Comparison of ENCODE assay signal across 8 cellular contexts in genomic region chr2:238720232-238720672, GRCh38.
A peak's percentile ranks its signal among the peaks of the same experiment; 100 is the strongest.
DNase-seq lines count a peak whose midpoint lies in the region; ATAC-seq and TF ChIP-seq lines count a peak whose summit lies in the region.

No MANE protein-coding gene starts in this region.

- TF ChIP-seq CTCF in glutamatergic neuron (IDR thresholded peaks at IDR 0.05; ENCODE audit: partially characterized antibody, unreplicated experiment): peak; percentile 77

- no peaks in the 10 kb centered on the region for H3K27me3 Mint-ChIP-seq in glutamatergic neuron (ENCODE audit: unreplicated experiment)

- no peaks in the 10 kb centered on the region for H3K36me3 Mint-ChIP-seq in glutamatergic neuron (ENCODE audit: unreplicated experiment)

- no peaks in the 10 kb centered on the region for H3K4me1 Mint-ChIP-seq in glutamatergic neuron (ENCODE audit: low read depth, unreplicated experiment)

- H3K9me3 Mint-ChIP-seq in glutamatergic neuron (ENCODE audit: unreplicated experiment): no peaks in the 10 kb centered on the region

- ATAC-seq in GM21825 (IDR thresholded peaks at IDR 0.05; ENCODE audit: unreplicated experiment): no peak

- no peak overlapping the region for H3K27ac Mint-ChIP-seq in glutamatergic neuron (ENCODE audit: unreplicated experiment)

- H3K4me3 Mint-ChIP-seq in glutamatergic neuron (ENCODE audit: unreplicated experiment): no peak overlapping the region

- peak; percentile 75 for DNase-seq in activated effector memory CD4-positive, alpha-beta T cell treated with anti-CD3 and anti-CD28 coated beads, Interleukin-2, amount 50 U/mL, for 16 hours
- DNase-seq in activated effector memory CD4-positive, alpha-beta T cell treated with Interleukin-2 at 50 U/mL for 16 hours: no peak
- peak; percentile 0 for DNase-seq in NCI-H524 treated with DMSO at 0.1 percent for 48 hours (lab: John Stamatoyannopoulos, UW)
- DNase-seq in activated T-cell treated with anti-CD3 and anti-CD28 coated beads, Interleukin-2, amount 50 U/mL, for 1 hour: peak; percentile 29
- peak; percentile 75 for DNase-seq in glutamatergic neuron
- peak; percentile 73 for DNase-seq in stimulated activated CD4-positive, alpha-beta T cell treated with anti-CD3 and anti-CD28 coated beads, Interleukin-15, amount 100 ng/mL, for 24 hours
- DNase-seq in C1 segment of cervical spinal cord (lab: John Stamatoyannopoulos, UW): no peak

Comparison
In these comparisons a context has a peak if more than half of its experiments do, and no peak if none do; other contexts are left out.
1. DNase-seq: peak in activated effector memory CD4-positive, alpha-beta T cell treated with anti-CD3 and anti-CD28 coated beads, Interleukin-2, amount 50 U/mL, for 16 hours (single experiment), NCI-H524 treated with DMSO at 0.1 percent for 48 hours (single experiment), activated T-cell treated with anti-CD3 and anti-CD28 coated beads, Interleukin-2, amount 50 U/mL, for 1 hour (single experiment), glutamatergic neuron (single experiment) and stimulated activated CD4-positive, alpha-beta T cell treated with anti-CD3 and anti-CD28 coated beads, Interleukin-15, amount 100 ng/mL, for 24 hours (single experiment); none in activated effector memory CD4-positive, alpha-beta T cell treated with Interleukin-2 at 50 U/mL for 16 hours (single experiment) and C1 segment of cervical spinal cord (0 of 14).